1 cellular context compared by ENCODE assay signal in the genomic region with DNA sequence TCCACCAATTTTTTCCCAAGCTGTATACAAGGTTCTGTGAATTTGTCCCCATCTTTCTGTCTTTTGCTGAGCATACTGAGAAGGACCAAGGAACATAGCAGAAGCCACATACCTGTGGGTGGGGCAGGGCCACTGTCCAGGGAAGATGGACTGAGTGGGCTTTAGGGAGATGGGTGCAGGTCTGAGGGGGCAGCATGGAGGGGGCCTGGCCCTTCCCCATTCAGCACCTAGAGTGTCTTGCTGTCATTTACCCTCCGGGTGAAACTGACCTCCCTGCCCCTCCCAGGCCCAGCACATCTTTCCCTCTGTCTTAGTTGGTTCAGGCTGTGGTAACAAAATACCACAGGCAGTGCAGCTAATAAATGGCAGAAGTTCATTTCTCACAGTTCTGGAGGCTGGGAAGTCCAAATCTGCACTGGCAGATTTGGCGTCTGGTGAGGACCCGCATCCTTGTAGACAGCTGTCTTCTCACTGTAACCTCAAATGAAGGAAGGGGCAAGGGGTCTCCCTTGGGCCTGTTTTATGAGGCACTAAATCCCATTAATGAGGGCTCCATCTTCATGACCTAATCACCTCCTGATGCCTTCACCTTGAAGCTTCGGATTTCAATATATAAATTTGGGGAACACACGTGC.
TF ChIP-seq lines count a peak whose summit lies in the region.

No MANE protein-coding gene starts in this region.

TF ChIP-seq in IMR-90, 13 proteins besides CTCF, POLR2A, EP300 and RAD21 (continued from another document):
- TF ChIP-seq, protein P1, sequence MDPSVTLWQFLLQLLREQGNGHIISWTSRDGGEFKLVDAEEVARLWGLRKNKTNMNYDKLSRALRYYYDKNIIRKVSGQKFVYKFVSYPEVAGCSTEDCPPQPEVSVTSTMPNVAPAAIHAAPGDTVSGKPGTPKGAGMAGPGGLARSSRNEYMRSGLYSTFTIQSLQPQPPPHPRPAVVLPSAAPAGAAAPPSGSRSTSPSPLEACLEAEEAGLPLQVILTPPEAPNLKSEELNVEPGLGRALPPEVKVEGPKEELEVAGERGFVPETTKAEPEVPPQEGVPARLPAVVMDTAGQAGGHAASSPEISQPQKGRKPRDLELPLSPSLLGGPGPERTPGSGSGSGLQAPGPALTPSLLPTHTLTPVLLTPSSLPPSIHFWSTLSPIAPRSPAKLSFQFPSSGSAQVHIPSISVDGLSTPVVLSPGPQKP (IDR thresholded peaks at IDR 0.05; ENCODE audit: borderline replicate concordance, low read depth, low read length) = no peak
- no peak for TF ChIP-seq CHD1 (IDR thresholded peaks at IDR 0.05; ENCODE audit: low read depth, low read length)
- no peak for TF ChIP-seq CEBPB (IDR thresholded peaks at IDR 0.05; ENCODE audit: low read depth, low read length)
- TF ChIP-seq, protein P2, sequence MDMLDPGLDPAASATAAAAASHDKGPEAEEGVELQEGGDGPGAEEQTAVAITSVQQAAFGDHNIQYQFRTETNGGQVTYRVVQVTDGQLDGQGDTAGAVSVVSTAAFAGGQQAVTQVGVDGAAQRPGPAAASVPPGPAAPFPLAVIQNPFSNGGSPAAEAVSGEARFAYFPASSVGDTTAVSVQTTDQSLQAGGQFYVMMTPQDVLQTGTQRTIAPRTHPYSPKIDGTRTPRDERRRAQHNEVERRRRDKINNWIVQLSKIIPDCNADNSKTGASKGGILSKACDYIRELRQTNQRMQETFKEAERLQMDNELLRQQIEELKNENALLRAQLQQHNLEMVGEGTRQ (IDR thresholded peaks at IDR 0.05; ENCODE audit: low read depth, low read length) = no peak
- TF ChIP-seq RCOR1 (IDR thresholded peaks at IDR 0.05; ENCODE audit: insufficient replicate concordance, low read length) = no peak
- no peak for TF ChIP-seq BHLHE40 (IDR thresholded peaks at IDR 0.05; ENCODE audit: low read depth, low read length)
- no peak for TF ChIP-seq NFE2L2 (IDR thresholded peaks at IDR 0.05; ENCODE audit: low read depth, low read length)
